Comparison of ENCODE assay signal across 8 cellular contexts in genomic region chr13:50909605-50910482, GRCh38. TPM values are rescaled to one million over a fixed set of nuclear protein-coding genes. Genes with fewer than 3 reads are reported as not detected.
DNase-seq lines count a peak whose midpoint lies in the region; ATAC-seq, FAIRE-seq and TF ChIP-seq lines count a peak whose summit lies in the region.

RNASEH2B (plus strand) TSS chr13:50909791; CDS start chr13:50910077, 286 bp downstream.

- peak; percentile 71 for ATAC-seq in CD4-positive, alpha-beta T cell (ENCODE audit: poor library complexity)
- ATAC-seq in GM19372 (IDR thresholded peaks at IDR 0.05; ENCODE audit: low read depth, unreplicated experiment) (peak; percentile 76), HG03520 (IDR thresholded peaks at IDR 0.05; ENCODE audit: unreplicated experiment) (peak; percentile 69), mucosa of descending colon (peak; percentile 85)

- no peaks in the 10 kb centered on the region for H3K9me3 ChIP-seq in CD4-positive, alpha-beta T cell (ENCODE audit: control insufficient read depth, low read length)
- H3K9me3 ChIP-seq in NT2/D1 (ENCODE audit: insufficient read depth, low read length) (no peaks in the 10 kb centered on the region), endothelial cell of umbilical vein (replicated peaks; ENCODE audit: control insufficient read depth, insufficient read depth, low read length) (no peaks in the 10 kb centered on the region), mucosa of descending colon (no peaks in the 10 kb centered on the region)

- no peaks in the 10 kb centered on the region for H3K4me1 ChIP-seq in NT2/D1 (ENCODE audit: insufficient read depth, insufficient read length)
- H3K4me1 ChIP-seq in endothelial cell of umbilical vein (ENCODE audit: control insufficient read depth, extremely low read depth, insufficient read depth, low read length), result peaks cover 20% of the 10 kb centered on the region
- peaks cover 3% of the 10 kb centered on the region for H3K4me1 ChIP-seq in mucosa of descending colon (ENCODE audit: low read depth)

- POLR2A ChIA-PET in CD4-positive, alpha-beta T cell (lab: Charles Lee), result interaction anchor here (0.8 to 6.3 kb wide), 10 partner anchors 9 to 934 kb away, joined by 3 to 113 read pairs (median 9); partner anchors contain the start of gene TRIM13
- POLR2A ChIA-PET in endothelial cell of umbilical vein (lab: Charles Lee), result no interaction called here

- peak; percentile 54 for FAIRE-seq in endothelial cell of umbilical vein (lab: Jason Lieb, UNC)

- no peaks in the 10 kb centered on the region for H3K27me3 ChIP-seq in CD4-positive, alpha-beta T cell (ENCODE audit: control insufficient read depth, insufficient read depth, low read length)
- H3K27me3 ChIP-seq in NT2/D1 (ENCODE audit: insufficient read depth, insufficient read length) (no peaks in the 10 kb centered on the region), endothelial cell of umbilical vein (ENCODE audit: control insufficient read depth in 2 of 2, insufficient read depth in 2 of 2, low read length in 2 of 2) (no peaks in the 10 kb centered on the region)

- CTCF ChIA-PET in CD4-positive, alpha-beta T cell (lab: Charles Lee), result interaction anchor here (1.6 to 2.0 kb wide), 2 partner anchors 17 to 913 kb away, joined by 3 to 8 read pairs; partner anchors contain the start of gene TRIM13
- CTCF ChIA-PET in endothelial cell of umbilical vein (lab: Charles Lee), result interaction anchor here (0.5 to 6.0 kb wide), 3 partner anchors 159 to 932 kb away, joined by 3 to 96 read pairs (median 3); no protein-coding TSS in a partner anchor

- H3K27ac Mint-ChIP-seq in CD4-positive, alpha-beta T cell, result peak within 1 kb of the TSS; percentile 93

- dilution Hi-C loops in endothelial cell of umbilical vein (cut with MboI; ENCODE audit: extremely low pct_ligation_motif_present, low sequenced_read_pairs), result no loop called here

- peaks cover 5% of the 10 kb centered on the region for H3K36me3 Mint-ChIP-seq in CD4-positive, alpha-beta T cell (ENCODE audit: low read depth)

- H3K36me3 ChIP-seq in NT2/D1 (ENCODE audit: insufficient read depth, insufficient read length, low read length) (no peaks in the 10 kb centered on the region), endothelial cell of umbilical vein (ENCODE audit: control insufficient read depth in 2 of 2, extremely low read depth in 1 of 2, insufficient read depth in 2 of 2, low read length in 2 of 2) (no peaks in the 10 kb centered on the region), mucosa of descending colon (ENCODE audit: low read depth) (no peaks in the 10 kb centered on the region)

- TF ChIP-seq CTCF in CD4-positive, alpha-beta T cell (IDR thresholded peaks at IDR 0.05), result no peak
- no peak for TF ChIP-seq CTCF in endothelial cell of umbilical vein (IDR thresholded peaks at IDR 0.05; ENCODE audit: extremely low read depth in 1 of 2, insufficient read depth in 1 of 2, low read depth in 1 of 2, low read length in 2 of 2)
- no peak for TF ChIP-seq CTCF in mucosa of descending colon (IDR thresholded peaks at IDR 0.05)

- intact Hi-C loops in CD4-positive, alpha-beta T cell (cut with DNase I, micrococcal nuclease), result loop anchor here (1.0 to 10.0 kb wide), 12 partner anchors 17 to 1235 kb away; partner anchors contain the start of genes KPNA3 (in 2 of the 2), SPRYD7 (in 1 of the 2) and TRIM13 (in 1 of the 2)
- intact Hi-C loops in endothelial cell of umbilical vein (cut with micrococcal nuclease) (loop anchor here (1.0 to 10.0 kb wide), 5 partner anchors 103 to 974 kb away; partner anchors contain the start of genes SPRYD7 and TRIM13), mucosa of descending colon (cut with DNase I, micrococcal nuclease) (loop anchor here in 1 of 2 donors (5.0 to 10.0 kb wide), 2 partner anchors 105 to 378 kb away; no protein-coding TSS in a partner anchor)

- peaks cover 37% of the 10 kb centered on the region for H3K4me1 Mint-ChIP-seq in CD4-positive, alpha-beta T cell (ENCODE audit: low read depth)

- no peaks in the 10 kb centered on the region for H3K9me1 ChIP-seq in endothelial cell of umbilical vein (replicated peaks; ENCODE audit: control insufficient read depth, extremely low read depth, insufficient read depth, low read length)

- H3K9me3 Mint-ChIP-seq in CD4-positive, alpha-beta T cell, result no peaks in the 10 kb centered on the region

- BruUV-seq in endothelial cell of umbilical vein (replicated peaks; lab: Mats Ljungman, UMichigan), result TSS peak; percentile 32

- TF ChIP-seq POLR2A in endothelial cell of umbilical vein (IDR thresholded peaks at IDR 0.05; ENCODE audit: low read depth, low read length), result peak; percentile 50

- H3K4me3 Mint-ChIP-seq in CD4-positive, alpha-beta T cell, result peak within 1 kb of the TSS; percentile 90

- H4K20me1 ChIP-seq in endothelial cell of umbilical vein (replicated peaks; ENCODE audit: control insufficient read depth, extremely low read depth, insufficient read depth, low read length), result no peaks in the 10 kb centered on the region

- H3K4me3 ChIP-seq in NT2/D1 (ENCODE audit: insufficient read length, low read depth) (peak within 1 kb of the TSS; percentile 54), endothelial cell of umbilical vein (replicated peaks in 1 of 3; ENCODE audit: insufficient read depth in 1 of 3, low read depth in 1 of 3, low read length in 3 of 3) (peak within 1 kb of the TSS; percentile 78 to 93 (median 87)), mucosa of descending colon (peak within 1 kb of the TSS; percentile 45)

- no peaks in the 10 kb centered on the region for H3K27me3 Mint-ChIP-seq in CD4-positive, alpha-beta T cell

- peak within 1 kb of the TSS; percentile 96 for H2AFZ ChIP-seq in endothelial cell of umbilical vein (ENCODE audit: low read depth, low read length)

- peak; percentile 40 to 69 (median 56) for DNase-seq in CD4-positive, alpha-beta T cell
- DNase-seq in NT2/D1 (ENCODE audit: low read depth, low spot score), result no peak
- peak; percentile 69 for DNase-seq in activated CD8-positive, alpha-beta memory T cell treated with anti-CD3 and anti-CD28 coated beads, Interleukin-2, amount 50 U/mL, for 4 hours
- peak; percentile 47 for DNase-seq in endothelial cell of umbilical vein (ENCODE audit: low read depth, low spot score)
- DNase-seq in mucosa of descending colon, result peak; percentile 71 to 84 (median 84)
- DNase-seq in stimulated activated CD8-positive, alpha-beta memory T cell treated with anti-CD3 and anti-CD28 coated beads, Interleukin-4, amount 100 ng/mL, for 48 hours, result peak; percentile 79

- peaks cover 22% of the 10 kb centered on the region for H3K79me2 ChIP-seq in endothelial cell of umbilical vein (ENCODE audit: control insufficient read depth, insufficient read depth, low read length)

- peak within 1 kb of the TSS; percentile 96 for H3K27ac ChIP-seq in CD4-positive, alpha-beta T cell (ENCODE audit: low read depth, low read length)
- peak within 1 kb of the TSS; percentile 89 for H3K27ac ChIP-seq in endothelial cell of umbilical vein (ENCODE audit: insufficient read depth, low read depth, low read length)

- H3K4me2 ChIP-seq in endothelial cell of umbilical vein (ENCODE audit: insufficient read depth, low read length), result peak within 1 kb of the TSS; percentile 83

- peak within 1 kb of the TSS; percentile 77 for H3K9ac ChIP-seq in NT2/D1 (ENCODE audit: insufficient read length, low read depth)
- H3K9ac ChIP-seq in endothelial cell of umbilical vein (replicated peaks; ENCODE audit: extremely low read depth, insufficient read depth, low read length), result peak within 1 kb of the TSS; percentile 96

TF ChIP-seq in endothelial cell of umbilical vein, 7 proteins besides CTCF, POLR2A, EP300 and RAD21:
- TF ChIP-seq EZH2 (IDR thresholded peaks at IDR 0.05; ENCODE audit: borderline replicate concordance, low read depth, low read length, severe bottlenecking), result no peak
- TF ChIP-seq POLR2AphosphoS5 (IDR thresholded peaks at IDR 0.05; ENCODE audit: insufficient read depth, low read depth, low read length), result peak; percentile 17
TF ChIP-seq in endothelial cell of umbilical vein: peak in this region for 1.

RNA-seq across cellular contexts. Expression of gene RNASEH2B, which starts in this region (rescaled TPM):
- total RNA-seq in CD4-positive, alpha-beta T cell, result 10 to 100 TPM; 68.4 to 74.6 TPM
- total RNA-seq in endothelial cell of umbilical vein, result 24.4 and 25.1 TPM in 2 replicates
- 8.9 TPM in 2 replicates for polyA plus RNA-seq in endothelial cell of umbilical vein
- polyA plus RNA-seq in endothelial cell of umbilical vein (2011; cell fraction: cytosol; rRNA removed), result 14.2 and 15.8 TPM in 2 replicates
- 16.7 and 28.0 TPM in 2 replicates for polyA plus RNA-seq in endothelial cell of umbilical vein (2011; cell fraction: nucleus; rRNA removed)
- polyA plus RNA-seq in endothelial cell of umbilical vein (2012), result 15.5 and 37.3 TPM in 2 replicates
- 12.6 and 14.8 TPM in 2 replicates for polyA minus RNA-seq in endothelial cell of umbilical vein
- polyA minus RNA-seq in endothelial cell of umbilical vein (2011; cell fraction: cytosol; rRNA and poly(A)+ RNA removed), result 20.7 TPM
- 37.7 and 55.6 TPM in 2 replicates for polyA minus RNA-seq in endothelial cell of umbilical vein (2011; cell fraction: nucleus; rRNA and poly(A)+ RNA removed)
- total RNA-seq in mucosa of descending colon, result 10 to 100 TPM; 26.7 to 57.6 (median 31.6) TPM
